ENCODE assay signal across 8 cellular contexts in genomic region chr2:55419236-55419513, GRCh38. TPM values are rescaled to one million over a fixed set of nuclear protein-coding genes. Genes with fewer than 3 reads are reported as not detected.
DNase-seq lines count a peak whose midpoint lies in the region; FAIRE-seq and TF ChIP-seq lines count a peak whose summit lies in the region.

No MANE protein-coding gene starts in this region.

- H3K36me3 ChIP-seq in BE2C (no peaks in the 10 kb centered on the region), NT2/D1 (ENCODE audit: insufficient read depth, insufficient read length, low read length) (no peaks in the 10 kb centered on the region), bronchial epithelial cell (ENCODE audit: control insufficient read depth, insufficient read depth, low read length) (no peaks in the 10 kb centered on the region), kidney epithelial cell (ENCODE audit: control insufficient read depth, insufficient read depth, low read length) (no peaks in the 10 kb centered on the region)

- peak overlapping the region; percentile 90 for H3K9ac ChIP-seq in NT2/D1 (ENCODE audit: insufficient read length, low read depth)

- H3K4me3 ChIP-seq in BE2C (ENCODE audit: low read depth, low read length) (peak overlapping the region; percentile 84), NT2/D1 (ENCODE audit: insufficient read length, low read depth) (peak overlapping the region; percentile 79), bronchial epithelial cell (ENCODE audit: low read depth, low read length) (peak overlapping the region; percentile 100), kidney epithelial cell (ENCODE audit: low read depth, low read length) (peak overlapping the region; percentile 97)

- H3K9me3 ChIP-seq in BE2C (no peaks in the 10 kb centered on the region), NT2/D1 (ENCODE audit: insufficient read depth, low read length) (no peaks in the 10 kb centered on the region)

- DNase-seq in BE2C (peak; percentile 36), GM20000 (ENCODE audit: low spot score) (peak; percentile 26), NT2/D1 (ENCODE audit: low read depth, low spot score) (peak; percentile 39), bronchial epithelial cell (ENCODE audit: low read depth) (peak; percentile 23), kidney epithelial cell (ENCODE audit: low read depth) (no peak), NCI-H226 (no peak), NAMALWA (ENCODE audit: low spot score) (no peak)
- DNase-seq in stimulated activated CD8-positive, alpha-beta memory T cell treated with anti-CD3 and anti-CD28 coated beads, Interleukin-7, amount 100 ng/mL, for 24 hours (ENCODE audit: low read depth): peak; percentile 4

- TF ChIP-seq CTCF in BE2C (IDR thresholded peaks at IDR 0.05; ENCODE audit: low read depth, low read length) (no peak), GM20000 (IDR thresholded peaks at IDR 0.05; ENCODE audit: extremely low read depth, missing control alignments) (no peak), bronchial epithelial cell (IDR thresholded peaks at IDR 0.05; ENCODE audit: insufficient read depth, low read length, severe bottlenecking) (no peak), kidney epithelial cell (IDR thresholded peaks at IDR 0.05; ENCODE audit: insufficient read depth, low read length, poor library complexity, severe bottlenecking) (no peak)

- no peaks in the 10 kb centered on the region for H3K4me1 ChIP-seq in BE2C
- no peaks in the 10 kb centered on the region for H3K4me1 ChIP-seq in NT2/D1 (ENCODE audit: insufficient read depth, insufficient read length)

- H3K27me3 ChIP-seq in BE2C (no peaks in the 10 kb centered on the region), NT2/D1 (ENCODE audit: insufficient read depth, insufficient read length) (peaks cover 2% of the 10 kb centered on the region), bronchial epithelial cell (ENCODE audit: control insufficient read depth, insufficient read depth, low read length) (no peaks in the 10 kb centered on the region), kidney epithelial cell (ENCODE audit: control insufficient read depth, insufficient read depth, low read length) (no peaks in the 10 kb centered on the region)

- FAIRE-seq in bronchial epithelial cell (lab: Jason Lieb, UNC): no peak

RNA-seq across cellular contexts. Expression of gene CCDC88A, which starts 0.5 kb away (rescaled TPM):
- polyA plus RNA-seq in BE2C (2012; ENCODE audit: insufficient read depth, insufficient read length, low read depth): 10.1 TPM
- total RNA-seq in bronchial epithelial cell (15.7 and 20.3 TPM in 2 replicates), kidney epithelial cell (18.8 and 25.2 TPM in 2 replicates)

Comparison
In these comparisons a context has a peak if more than half of its experiments do, and no peak if none do; other contexts are left out.
1. DNase-seq: peak in BE2C (single experiment), GM20000 (single experiment), NT2/D1 (single experiment), bronchial epithelial cell (single experiment) and stimulated activated CD8-positive, alpha-beta memory T cell treated with anti-CD3 and anti-CD28 coated beads, Interleukin-7, amount 100 ng/mL, for 24 hours (single experiment); none in kidney epithelial cell (single experiment), NCI-H226 (single experiment) and NAMALWA (single experiment).
2. Peak in every context shown above with its lines, with median percentiles within 50 percentile points of each other: H3K4me3 ChIP-seq.